1 cellular context compared by ENCODE assay signal in the genomic region with DNA sequence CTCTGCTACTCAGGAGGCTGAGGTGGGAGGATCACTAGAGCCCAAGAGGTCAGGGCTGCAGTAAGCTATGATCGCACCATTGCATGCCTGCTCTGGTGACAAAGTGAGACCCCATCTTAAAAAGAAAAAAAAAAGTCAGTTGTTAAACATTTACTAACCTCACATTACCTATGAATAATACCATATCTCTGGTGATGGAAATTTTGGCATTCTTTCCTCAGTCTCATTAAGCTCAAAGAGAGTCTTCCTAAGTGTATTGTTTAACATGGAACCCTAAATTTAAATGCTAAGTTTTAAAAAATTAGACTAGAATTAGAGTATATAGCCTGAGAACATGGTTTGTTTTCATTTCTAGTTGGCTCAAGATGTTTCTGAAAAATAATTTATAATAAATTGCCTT.
TF ChIP-seq lines count a peak whose summit lies in the region.

No MANE protein-coding gene starts in this region.

TF ChIP-seq in SK-N-SH, 30 proteins besides CTCF, POLR2A, EP300 and RAD21 (continued from another document):
- TF ChIP-seq, protein P1, sequence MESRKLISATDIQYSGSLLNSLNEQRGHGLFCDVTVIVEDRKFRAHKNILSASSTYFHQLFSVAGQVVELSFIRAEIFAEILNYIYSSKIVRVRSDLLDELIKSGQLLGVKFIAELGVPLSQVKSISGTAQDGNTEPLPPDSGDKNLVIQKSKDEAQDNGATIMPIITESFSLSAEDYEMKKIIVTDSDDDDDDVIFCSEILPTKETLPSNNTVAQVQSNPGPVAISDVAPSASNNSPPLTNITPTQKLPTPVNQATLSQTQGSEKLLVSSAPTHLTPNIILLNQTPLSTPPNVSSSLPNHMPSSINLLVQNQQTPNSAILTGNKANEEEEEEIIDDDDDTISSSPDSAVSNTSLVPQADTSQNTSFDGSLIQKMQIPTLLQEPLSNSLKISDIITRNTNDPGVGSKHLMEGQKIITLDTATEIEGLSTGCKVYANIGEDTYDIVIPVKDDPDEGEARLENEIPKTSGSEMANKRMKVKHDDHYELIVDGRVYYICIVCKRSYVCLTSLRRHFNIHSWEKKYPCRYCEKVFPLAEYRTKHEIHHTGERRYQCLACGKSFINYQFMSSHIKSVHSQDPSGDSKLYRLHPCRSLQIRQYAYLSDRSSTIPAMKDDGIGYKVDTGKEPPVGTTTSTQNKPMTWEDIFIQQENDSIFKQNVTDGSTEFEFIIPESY (IDR thresholded peaks at IDR 0.05; ENCODE audit: borderline replicate concordance, low read depth) = no peak
- TF ChIP-seq, protein P2, sequence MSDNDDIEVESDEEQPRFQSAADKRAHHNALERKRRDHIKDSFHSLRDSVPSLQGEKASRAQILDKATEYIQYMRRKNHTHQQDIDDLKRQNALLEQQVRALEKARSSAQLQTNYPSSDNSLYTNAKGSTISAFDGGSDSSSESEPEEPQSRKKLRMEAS (IDR thresholded peaks at IDR 0.05; ENCODE audit: low read depth) = no peak
- TF ChIP-seq RFX5 (IDR thresholded peaks at IDR 0.05; ENCODE audit: low read length) (no peak), NFIC (IDR thresholded peaks at IDR 0.05; ENCODE audit: borderline replicate concordance) (no peak), GATA2 (CRISPR knock-in tag; IDR thresholded peaks at IDR 0.05) (no peak), POLR2AphosphoS5 (IDR thresholded peaks at IDR 0.05; ENCODE audit: low read depth, low read length) (no peak), ELF1 (IDR thresholded peaks at IDR 0.05) (no peak), YY1 (IDR thresholded peaks at IDR 0.05; ENCODE audit: low read depth) (no peak), MEF2A (IDR thresholded peaks at IDR 0.05; ENCODE audit: borderline replicate concordance, low read depth) (no peak), CHD2 (IDR thresholded peaks at IDR 0.05; ENCODE audit: low read length, partially characterized antibody) (no peak), RXRA (IDR thresholded peaks at IDR 0.05; ENCODE audit: borderline replicate concordance, low read depth) (no peak), TCF12 (IDR thresholded peaks at IDR 0.05) (no peak), TAF1 (IDR thresholded peaks at IDR 0.05; ENCODE audit: borderline replicate concordance, low read depth, low read length) (no peak)
- TF ChIP-seq, protein P3, sequence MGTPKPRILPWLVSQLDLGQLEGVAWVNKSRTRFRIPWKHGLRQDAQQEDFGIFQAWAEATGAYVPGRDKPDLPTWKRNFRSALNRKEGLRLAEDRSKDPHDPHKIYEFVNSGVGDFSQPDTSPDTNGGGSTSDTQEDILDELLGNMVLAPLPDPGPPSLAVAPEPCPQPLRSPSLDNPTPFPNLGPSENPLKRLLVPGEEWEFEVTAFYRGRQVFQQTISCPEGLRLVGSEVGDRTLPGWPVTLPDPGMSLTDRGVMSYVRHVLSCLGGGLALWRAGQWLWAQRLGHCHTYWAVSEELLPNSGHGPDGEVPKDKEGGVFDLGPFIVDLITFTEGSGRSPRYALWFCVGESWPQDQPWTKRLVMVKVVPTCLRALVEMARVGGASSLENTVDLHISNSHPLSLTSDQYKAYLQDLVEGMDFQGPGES (IDR thresholded peaks at IDR 0.05; ENCODE audit: low read depth, low read length) = no peak
- TF ChIP-seq, protein P4, sequence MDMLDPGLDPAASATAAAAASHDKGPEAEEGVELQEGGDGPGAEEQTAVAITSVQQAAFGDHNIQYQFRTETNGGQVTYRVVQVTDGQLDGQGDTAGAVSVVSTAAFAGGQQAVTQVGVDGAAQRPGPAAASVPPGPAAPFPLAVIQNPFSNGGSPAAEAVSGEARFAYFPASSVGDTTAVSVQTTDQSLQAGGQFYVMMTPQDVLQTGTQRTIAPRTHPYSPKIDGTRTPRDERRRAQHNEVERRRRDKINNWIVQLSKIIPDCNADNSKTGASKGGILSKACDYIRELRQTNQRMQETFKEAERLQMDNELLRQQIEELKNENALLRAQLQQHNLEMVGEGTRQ (IDR thresholded peaks at IDR 0.05; ENCODE audit: borderline replicate concordance, low read depth, low read length) = no peak
